Comparison of ENCODE assay signal across 1 cellular context in the genomic region with DNA sequence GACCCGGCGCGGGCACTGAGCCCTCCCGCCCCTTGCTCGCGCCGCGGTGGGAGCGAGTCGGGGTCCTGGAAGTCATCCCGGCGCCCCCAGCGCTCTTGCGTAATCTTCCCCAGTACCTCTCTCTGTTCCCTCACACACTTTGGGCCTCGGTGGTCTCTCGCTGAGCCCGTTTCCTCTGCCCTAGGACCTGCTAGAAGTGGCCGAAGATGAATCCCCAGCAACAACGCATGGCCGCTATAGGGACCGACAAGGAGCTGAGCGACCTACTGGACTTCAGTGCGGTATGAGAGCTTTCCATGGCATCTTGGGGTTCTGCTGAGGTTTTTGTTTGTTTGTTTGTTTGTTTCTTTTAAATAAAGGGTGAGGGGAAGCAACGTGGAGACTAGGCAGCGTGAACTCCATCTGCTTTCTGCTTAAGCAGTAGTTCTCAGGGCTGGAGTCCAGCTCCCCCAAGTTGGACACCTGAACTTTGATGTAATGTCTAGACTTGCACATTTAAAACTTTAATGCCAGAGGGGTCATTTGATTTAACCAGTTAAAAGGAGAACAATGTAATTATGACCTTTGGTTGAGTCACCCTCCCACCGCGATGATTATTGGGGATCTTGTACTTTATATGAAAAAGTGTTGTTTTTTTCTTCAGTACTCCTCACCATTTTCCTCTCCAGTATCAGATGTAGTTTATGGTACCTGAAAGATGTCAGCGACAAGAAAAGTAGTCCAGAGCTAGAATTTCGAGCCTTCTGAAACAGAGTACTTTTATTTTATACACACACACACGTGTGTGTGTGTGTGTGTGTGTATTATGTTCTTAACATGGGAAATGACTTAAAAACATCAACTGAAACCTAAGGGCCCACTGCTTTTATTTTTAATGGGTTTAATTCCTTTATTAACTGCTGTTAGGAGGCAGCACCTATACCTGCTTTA.
A peak's percentile ranks its signal among the peaks of the same experiment; 100 is the strongest.
TF ChIP-seq lines count a peak whose summit lies in the region.

No MANE protein-coding gene starts in this region.

TF ChIP-seq in IMR-90, 13 proteins besides CTCF, POLR2A, EP300 and RAD21:
- TF ChIP-seq, protein P1, sequence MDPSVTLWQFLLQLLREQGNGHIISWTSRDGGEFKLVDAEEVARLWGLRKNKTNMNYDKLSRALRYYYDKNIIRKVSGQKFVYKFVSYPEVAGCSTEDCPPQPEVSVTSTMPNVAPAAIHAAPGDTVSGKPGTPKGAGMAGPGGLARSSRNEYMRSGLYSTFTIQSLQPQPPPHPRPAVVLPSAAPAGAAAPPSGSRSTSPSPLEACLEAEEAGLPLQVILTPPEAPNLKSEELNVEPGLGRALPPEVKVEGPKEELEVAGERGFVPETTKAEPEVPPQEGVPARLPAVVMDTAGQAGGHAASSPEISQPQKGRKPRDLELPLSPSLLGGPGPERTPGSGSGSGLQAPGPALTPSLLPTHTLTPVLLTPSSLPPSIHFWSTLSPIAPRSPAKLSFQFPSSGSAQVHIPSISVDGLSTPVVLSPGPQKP (IDR thresholded peaks at IDR 0.05; ENCODE audit: borderline replicate concordance, low read depth, low read length) = no peak
- TF ChIP-seq MXI1 (IDR thresholded peaks at IDR 0.05; ENCODE audit: borderline replicate concordance, low read depth, low read length) (0 out of 2 replicates have a peak, but pooled peaks have one; percentile 22), CEBPB (IDR thresholded peaks at IDR 0.05; ENCODE audit: low read depth, low read length) (peak; percentile 89)
